21 cellular contexts compared by ENCODE assay signal in the genomic region with DNA sequence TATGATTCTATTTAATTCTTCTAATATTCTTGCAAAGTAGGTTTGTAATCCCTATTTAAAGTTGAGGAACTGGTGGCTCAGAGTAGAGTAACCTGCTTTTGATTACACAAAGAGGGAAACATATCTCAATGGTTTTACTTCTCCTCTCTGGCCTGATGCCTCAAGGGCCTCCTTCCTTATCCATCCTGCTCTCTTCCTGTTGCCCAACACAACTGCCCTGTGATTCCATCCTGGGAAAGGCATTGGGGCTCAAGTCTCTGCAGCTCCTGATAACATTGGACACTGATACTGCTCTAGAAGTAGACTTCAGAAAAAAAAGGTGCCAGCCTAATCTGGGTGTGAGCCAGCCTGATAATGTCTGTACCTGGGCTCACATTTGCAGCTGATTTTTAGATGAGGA.
DNase-seq lines count a peak whose midpoint lies in the region; ATAC-seq, FAIRE-seq and TF ChIP-seq lines count a peak whose summit lies in the region.
"Had no signal": no experiment of that assay in that cellular context is flagged by ENCODE, and none has a peak within 500 bp of the region (broad histone marks: within the 10 kb centered on the region; RNA-seq: fewer than 3 reads in every experiment).

No MANE protein-coding gene starts in this region.

- no peaks in the 10 kb centered on the region for H3K9me3 ChIP-seq in gastrocnemius medialis
- H3K9me3 ChIP-seq in hepatocyte (ENCODE audit: low read depth) = no peaks in the 10 kb centered on the region
- H3K9me3 ChIP-seq: Caco-2 had no signal

- TF ChIP-seq POLR2A in gastrocnemius medialis (IDR thresholded peaks at IDR 0.05) = no peak

- TF ChIP-seq CTCF in gastrocnemius medialis (IDR thresholded peaks at IDR 0.05 in 4 of 5, conservative IDR thresholded peaks at IDR 0.05 in 1 of 5) (no peak), hepatocyte (IDR thresholded peaks at IDR 0.05; ENCODE audit: poor library complexity) (no peak)

- peaks cover 0 to 4% of the 10 kb centered on the region in 2 donors for H3K4me1 ChIP-seq in gastrocnemius medialis
- H3K4me1 ChIP-seq in hepatocyte (ENCODE audit: insufficient read depth) = peaks cover 6% of the 10 kb centered on the region
- H3K4me1 ChIP-seq: Caco-2 had no signal

- intact Hi-C loops in gastrocnemius medialis (cut with DNase I; ENCODE audit: low total_unique reads) = loop anchor here (5.0 kb wide), 1 partner anchor 42 kb away; no protein-coding TSS in a partner anchor

- peak; percentile 59 for DNase-seq in NCI-H226
- peak; percentile 22 for DNase-seq in amniotic epithelial cell (ENCODE audit: low read depth)
- peak; percentile 41 for DNase-seq in fibroblast of gingiva (ENCODE audit: low read depth)
- DNase-seq in gastrocnemius medialis = peak in 1 of 2 donors; percentile 32
- no peak for DNase-seq in hepatocyte (ENCODE audit: low spot score)
- DNase-seq in amygdala (lab: John Stamatoyannopoulos, UW) = no peak
- DNase-seq in iPS-NIHi11 (ENCODE audit: low spot score) = no peak
- DNase-seq in urothelium cell line (ENCODE audit: low spot score) = no peak
- DNase-seq: AML-193; Caco-2; CD4-positive, alpha-beta T cell; GM23248; HCEC 1CT had no signal

- no peaks in the 10 kb centered on the region for H3K79me2 ChIP-seq in hepatocyte

- H3K27ac ChIP-seq in gastrocnemius medialis = peak overlapping the region; percentile 12 to 61 (median 36)
- H3K27ac ChIP-seq in hepatocyte = no peak overlapping the region
- H3K27ac ChIP-seq: C4-2B, GM23248, HL-60 had no signal

- ATAC-seq in gastrocnemius medialis = no peak

- H4K20me1 ChIP-seq in hepatocyte (ENCODE audit: insufficient read depth, poor library complexity, severe bottlenecking) = no peaks in the 10 kb centered on the region

- no peaks in the 10 kb centered on the region for H3K27me3 ChIP-seq in gastrocnemius medialis
- no peaks in the 10 kb centered on the region for H3K27me3 ChIP-seq in hepatocyte

- no peaks in the 10 kb centered on the region for H3K9me2 ChIP-seq in hepatocyte (replicated peaks; ENCODE audit: insufficient read depth)

- no peak overlapping the region for H2AFZ ChIP-seq in hepatocyte
- H2AFZ ChIP-seq: GM23248 had no signal

- no peak for FAIRE-seq in urothelium cell line (lab: Jason Lieb, UNC)
- FAIRE-seq: A204.1, D721Med, G401.6, GM12891, GM19239, H54 had no signal

- no peak overlapping the region for H3K4me2 ChIP-seq in hepatocyte

- H3K4me3 ChIP-seq in gastrocnemius medialis (no peak overlapping the region), hepatocyte (no peak overlapping the region)
- H3K4me3 ChIP-seq: GM23248 had no signal

- H3K36me3 ChIP-seq in gastrocnemius medialis (no peaks in the 10 kb centered on the region), hepatocyte (replicated peaks; ENCODE audit: insufficient read depth, low read depth) (no peaks in the 10 kb centered on the region)

- in situ Hi-C loops in gastrocnemius medialis (cut with MboI; ENCODE audit: low sequenced_read_pairs in 4 of 4) = no loop called here

Comparison
In these comparisons a context has a peak if more than half of its experiments do, and no peak if none do; other contexts are left out.
1. DNase-seq: peak in NCI-H226 (single experiment), amniotic epithelial cell (single experiment) and fibroblast of gingiva (single experiment); none in hepatocyte (single experiment), amygdala (0 of 56), iPS-NIHi11 (single experiment) and urothelium cell line (single experiment).